Comparison of ENCODE assay signal across 1 cellular context in the genomic region with DNA sequence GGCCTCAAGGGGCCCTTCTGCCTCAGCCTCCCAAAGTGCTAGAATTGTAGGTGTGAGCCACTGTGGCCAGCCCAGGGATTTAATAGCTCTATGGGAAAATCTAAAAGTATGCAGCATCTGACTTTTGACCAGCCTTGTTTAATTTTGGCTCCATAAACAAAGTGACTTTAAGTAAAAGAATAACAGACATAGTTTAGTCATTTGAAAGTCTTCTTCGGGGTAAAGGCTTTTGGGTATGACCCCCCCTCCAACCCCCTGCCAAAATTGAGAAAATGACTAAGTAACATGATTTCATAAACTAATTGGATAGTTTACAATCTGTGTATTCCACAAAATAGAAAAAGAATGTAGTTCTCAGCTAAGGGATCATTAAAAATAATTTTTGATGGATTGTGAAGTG.
TF ChIP-seq lines count a peak whose summit lies in the region.

No MANE protein-coding gene starts in this region.

TF ChIP-seq in IMR-90, 13 proteins besides CTCF, POLR2A, EP300 and RAD21:
- no peak for TF ChIP-seq ELK1 (IDR thresholded peaks at IDR 0.05; ENCODE audit: borderline replicate concordance, low read depth, low read length)
